ENCODE assay signal across 27 cellular contexts in the genomic region with DNA sequence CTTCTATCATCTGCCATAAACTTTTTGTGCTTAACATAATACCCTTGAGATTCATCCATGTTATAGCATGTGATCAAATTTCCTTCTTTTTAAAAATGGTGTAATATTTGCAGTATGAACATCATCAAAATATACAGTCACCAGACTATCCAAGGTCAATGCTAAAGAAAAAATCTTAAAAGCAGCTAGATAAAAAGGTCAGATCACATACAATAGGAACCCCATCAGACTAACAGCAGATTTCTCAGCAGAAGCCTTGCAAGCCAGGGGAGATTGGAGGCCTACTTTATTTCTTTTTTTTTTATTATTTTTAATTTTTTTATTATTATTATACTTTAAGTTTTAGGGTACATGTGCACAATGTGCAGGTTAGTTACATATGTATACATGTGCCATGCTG.
DNase-seq lines count a peak whose midpoint lies in the region; TF ChIP-seq lines count a peak whose summit lies in the region.
"Had no signal": no experiment of that assay in that cellular context is flagged by ENCODE, and none has a peak within 500 bp of the region (broad histone marks: within the 10 kb centered on the region; RNA-seq: fewer than 3 reads in every experiment).

No MANE protein-coding gene starts in this region.

- no peak overlapping the region for H3K27ac ChIP-seq in HEK293 (ENCODE audit: extremely low read depth, low read depth, low read length)
- H3K27ac ChIP-seq: 22Rv1; A549; BLaER1; BLaER1 treated with 17β-estradiol and CSF1 and Interleukin-3, amounts not matched to agents 10 nM and 100 nM; C4-2B had no signal

- H3K36me3 ChIP-seq in HEK293 (ENCODE audit: control insufficient read depth in 2 of 2, insufficient read depth in 1 of 2, low read length in 2 of 2): no peaks in the 10 kb centered on the region
- H3K36me3 ChIP-seq: BE2C; BLaER1; BLaER1 treated with 17β-estradiol and CSF1 and Interleukin-3, amounts not matched to agents 10 nM and 100 nM had no signal

- TF ChIP-seq CTCF in HEK293 (tag by site-specific recombination; IDR thresholded peaks at IDR 0.05): no peak
- no peak for TF ChIP-seq CTCF in GM13976 (IDR thresholded peaks at IDR 0.05; ENCODE audit: borderline replicate concordance, control extremely low read depth, extremely low read depth, insufficient read depth, missing control alignments)

- POLR2A ChIA-PET in HEK293 (lab: Yijun Ruan, JAX): no interaction called here

- no peak for DNase-seq in GM13976 (ENCODE audit: low spot score)
- DNase-seq: 8988T; ACHN; AML-193; BE2C; C1 segment of cervical spinal cord; Caco-2; Calu3; CD4-positive, alpha-beta memory T cell; CD4-positive, alpha-beta T cell; CD4-positive, CD25-positive, alpha-beta regulatory T cell; CD8-positive, alpha-beta memory T cell; CD8-positive, alpha-beta T cell; COR-L47; DMS 273 treated with DMSO at 0.1 percent for 48 hours; DMS153; DMS53; DMS79; DMS79 treated with DMSO at 0.1 percent for 48 hours; DND-41; EL had no signal

- no peaks in the 10 kb centered on the region for H3K9me3 ChIP-seq in HEK293 (ENCODE audit: control insufficient read depth, insufficient read depth, low read depth, low read length)
- H3K9me3 ChIP-seq: A549, BE2C, Caco-2 had no signal

- H3K4me3 ChIP-seq in HEK293 (ENCODE audit: low read depth, low read length): no peak overlapping the region
- H3K4me3 ChIP-seq: A549; BLaER1; BLaER1 treated with 17β-estradiol and CSF1 and Interleukin-3, amounts not matched to agents 10 nM and 100 nM had no signal

- CTCF ChIA-PET in HEK293 (lab: Yijun Ruan, JAX): no interaction called here

- H3K4me1 ChIP-seq in HEK293 (ENCODE audit: control insufficient read depth, insufficient read depth, low read length): no peaks in the 10 kb centered on the region
- H3K4me1 ChIP-seq: A549; BE2C; BLaER1; BLaER1 treated with 17β-estradiol and CSF1 and Interleukin-3, amounts not matched to agents 10 nM and 100 nM; Caco-2 had no signal

- in situ Hi-C loops in GM13976 (cut with MboI; ENCODE audit: low sequenced_read_pairs, unreplicated experiment): no loop called here

TF ChIP-seq in HEK293, 187 proteins besides CTCF, POLR2A, EP300 and RAD21:
- TF ChIP-seq ZNF791 (tag by site-specific recombination; IDR thresholded peaks at IDR 0.05) (peak; percentile 90), ZNF560 (tag by site-specific recombination; IDR thresholded peaks at IDR 0.05; ENCODE audit: borderline replicate concordance) (no peak)
TF ChIP-seq in HEK293: peak in this region for 1.
